ENCODE assay signal across 1 cellular context in genomic region chr1:214686497-214686896, GRCh38.
TF ChIP-seq lines count a peak whose summit lies in the region.

No MANE protein-coding gene starts in this region.

TF ChIP-seq in K562, 482 proteins besides CTCF, POLR2A, EP300 and RAD21 (continued from another document):
- TF ChIP-seq PBX2 (CRISPR knock-in tag; IDR thresholded peaks at IDR 0.05; ENCODE audit: low read depth), result no peak
- peak; percentile 74 for TF ChIP-seq PBX2 (tag; conservative IDR thresholded peaks at IDR 0.05; ENCODE audit: low read depth)
- no peak for TF ChIP-seq EP400 (IDR thresholded peaks at IDR 0.05)
